Comparison of ENCODE assay signal across 1 cellular context in genomic region chr6:131262060-131262459, GRCh38.
TF ChIP-seq lines count a peak whose summit lies in the region.

No MANE protein-coding gene starts in this region.

TF ChIP-seq in GM23338, 12 proteins besides CTCF, POLR2A, EP300 and RAD21:
- TF ChIP-seq, protein P1, sequence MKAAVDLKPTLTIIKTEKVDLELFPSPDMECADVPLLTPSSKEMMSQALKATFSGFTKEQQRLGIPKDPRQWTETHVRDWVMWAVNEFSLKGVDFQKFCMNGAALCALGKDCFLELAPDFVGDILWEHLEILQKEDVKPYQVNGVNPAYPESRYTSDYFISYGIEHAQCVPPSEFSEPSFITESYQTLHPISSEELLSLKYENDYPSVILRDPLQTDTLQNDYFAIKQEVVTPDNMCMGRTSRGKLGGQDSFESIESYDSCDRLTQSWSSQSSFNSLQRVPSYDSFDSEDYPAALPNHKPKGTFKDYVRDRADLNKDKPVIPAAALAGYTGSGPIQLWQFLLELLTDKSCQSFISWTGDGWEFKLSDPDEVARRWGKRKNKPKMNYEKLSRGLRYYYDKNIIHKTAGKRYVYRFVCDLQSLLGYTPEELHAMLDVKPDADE (IDR thresholded peaks at IDR 0.05), result no peak
- no peak for TF ChIP-seq EZH2phosphoT487 (IDR thresholded peaks at IDR 0.05; ENCODE audit: unreplicated experiment)
- no peak for TF ChIP-seq JUNB (IDR thresholded peaks at IDR 0.05; ENCODE audit: unreplicated experiment)
- TF ChIP-seq REST (IDR thresholded peaks at IDR 0.05; ENCODE audit: unreplicated experiment), result no peak
- TF ChIP-seq ZNF114 (CRISPR knock-in tag; IDR thresholded peaks at IDR 0.05), result no peak
- no peak for TF ChIP-seq EZH2 (IDR thresholded peaks at IDR 0.05; ENCODE audit: low read depth, unreplicated experiment)
